Comparison of ENCODE assay signal across 19 cellular contexts in genomic region chr3:129559565-129560079, GRCh38. TPM values are rescaled to one million over a fixed set of nuclear protein-coding genes. Genes with fewer than 3 reads are reported as not detected.
DNase-seq lines count a peak whose midpoint lies in the region; ATAC-seq lines count a peak whose summit lies in the region.
"Had no signal": no experiment of that assay in that cellular context is flagged by ENCODE, and none has a peak within 500 bp of the region (broad histone marks: within the 10 kb centered on the region; RNA-seq: fewer than 3 reads in every experiment).

No MANE protein-coding gene starts in this region.

- H2BK15ac ChIP-seq in mesenchymal stem cell (ENCODE audit: low read depth, poor library complexity, severe bottlenecking) = peak overlapping the region; percentile 88

- no peak overlapping the region for H2BK5ac ChIP-seq in mesenchymal stem cell (ENCODE audit: low read depth, low read length, poor library complexity, severe bottlenecking)

- H3K18ac ChIP-seq in mesenchymal stem cell (ENCODE audit: low read depth in 1 of 2, low read length in 2 of 2) = peak overlapping the region; percentile 89 to 95

- H2BK120ac ChIP-seq in mesenchymal stem cell (ENCODE audit: low read depth, low read length) = peak overlapping the region; percentile 80

- peak overlapping the region; percentile 88 for H3K4me2 ChIP-seq in BLaER1
- no peak overlapping the region for H3K4me2 ChIP-seq in mesenchymal stem cell (ENCODE audit: low read length, poor library complexity, severe bottlenecking)

- H3K4me1 ChIP-seq in BLaER1 (peaks cover 84% of the 10 kb centered on the region), adipocyte (ENCODE audit: control insufficient read depth, insufficient read depth, low read length) (peaks cover 88% of the 10 kb centered on the region), mesenchymal stem cell (ENCODE audit: control insufficient read depth, insufficient read depth, low read depth, low read length) (peaks cover 66% of the 10 kb centered on the region), subcutaneous abdominal adipose tissue (ENCODE audit: control insufficient read depth in 5 of 5, insufficient read depth in 5 of 5, low read length in 5 of 5) (peaks cover 22 to 95% (median 83%) of the 10 kb centered on the region in 5 donors)

- no peak for ATAC-seq in activated CD4-positive, CD25-positive, alpha-beta regulatory T cell treated with anti-CD3 and anti-CD28 coated beads, Interleukin-2, amount 50 U/mL, for 24 hours
- no peak for ATAC-seq in activated T-cell treated with anti-CD3 and anti-CD28 coated beads, Interleukin-2, amount 50 U/mL, for 4 hours
- ATAC-seq: body of pancreas, T-helper 17 cell had no signal

- H3K9me3 ChIP-seq in BLaER1 (no peaks in the 10 kb centered on the region), adipocyte (ENCODE audit: control insufficient read depth, low read length) (no peaks in the 10 kb centered on the region), mesenchymal stem cell (ENCODE audit: control insufficient read depth, low read length) (no peaks in the 10 kb centered on the region), subcutaneous abdominal adipose tissue (ENCODE audit: control insufficient read depth in 5 of 5, low read length in 5 of 5) (no peaks in the 10 kb centered on the region)
- H3K9me3 ChIP-seq: body of pancreas had no signal

- peak overlapping the region; percentile 45 for H2AK5ac ChIP-seq in mesenchymal stem cell (ENCODE audit: low read length, severe bottlenecking)

- no peak overlapping the region for H3K23ac ChIP-seq in mesenchymal stem cell (ENCODE audit: low read length in 2 of 2)

- no peaks in the 10 kb centered on the region for H3K27me3 Mint-ChIP-seq in activated T-cell treated with anti-CD3 and anti-CD28 coated beads, Interleukin-2, amount 50 U/mL, for 4 hours (ENCODE audit: low read depth)
- H3K27me3 Mint-ChIP-seq: T-helper 17 cell had no signal

- peak overlapping the region; percentile 79 for H3K9ac ChIP-seq in BLaER1
- H3K9ac ChIP-seq in adipocyte (ENCODE audit: low read length) = peak overlapping the region; percentile 94
- H3K9ac ChIP-seq in mesenchymal stem cell (ENCODE audit: low read length) = peak overlapping the region; percentile 71
- no peak overlapping the region for H3K9ac ChIP-seq in subcutaneous abdominal adipose tissue (ENCODE audit: low read length in 5 of 5)

- H4K20me1 ChIP-seq in BLaER1 = no peaks in the 10 kb centered on the region

- peak overlapping the region; percentile 59 for H3K4me3 ChIP-seq in BLaER1
- H3K4me3 ChIP-seq in adipocyte (ENCODE audit: low read length) = peak overlapping the region; percentile 69
- H3K4me3 ChIP-seq in mesenchymal stem cell (ENCODE audit: insufficient read depth in 1 of 2, low read depth in 1 of 2, low read length in 2 of 2) = peak overlapping the region in 1 of 2 experiments; percentile 50
- no peak overlapping the region for H3K4me3 ChIP-seq in subcutaneous abdominal adipose tissue (ENCODE audit: low read depth in 1 of 5, low read length in 5 of 5)
- H3K4me3 ChIP-seq: body of pancreas had no signal

- no peaks in the 10 kb centered on the region for H3K9me3 Mint-ChIP-seq in activated T-cell treated with anti-CD3 and anti-CD28 coated beads, Interleukin-2, amount 50 U/mL, for 4 hours

- WGBS in mesenchymal stem cell = 91% methylated on average over 20 of the region's 20 CpGs

- H3K4ac ChIP-seq in mesenchymal stem cell (ENCODE audit: low read depth in 1 of 2, low read length in 2 of 2) = peak overlapping the region; percentile 76 to 93

- H3K27ac ChIP-seq in BLaER1 = peak overlapping the region; percentile 93
- H3K27ac ChIP-seq in mesenchymal stem cell (ENCODE audit: low read length, poor library complexity, severe bottlenecking) = peak overlapping the region; percentile 79
- H3K27ac ChIP-seq in subcutaneous abdominal adipose tissue (ENCODE audit: low read depth, low read length) = peak overlapping the region; percentile 65
- H3K27ac ChIP-seq: body of pancreas, C4-2B had no signal

- H4K8ac ChIP-seq in mesenchymal stem cell (ENCODE audit: low read length) = peak overlapping the region; percentile 93

- H3K14ac ChIP-seq in mesenchymal stem cell (ENCODE audit: low read length in 2 of 2) = peak overlapping the region in 1 of 2 experiments; percentile 30

- H3K4me3 Mint-ChIP-seq in activated T-cell treated with anti-CD3 and anti-CD28 coated beads, Interleukin-2, amount 50 U/mL, for 4 hours = no peak overlapping the region
- H3K4me3 Mint-ChIP-seq: T-helper 17 cell had no signal

- no peak overlapping the region for H2AFZ ChIP-seq in mesenchymal stem cell (ENCODE audit: low read depth, low read length)

- peak overlapping the region; percentile 94 for H4K91ac ChIP-seq in mesenchymal stem cell (ENCODE audit: low read length)

- DNase-seq in adipocyte (ENCODE audit: low read depth) (no peak), mesenchymal stem cell (no peak)
- no peak for DNase-seq in activated CD4-positive, alpha-beta T cell treated with anti-CD3 and anti-CD28 coated beads for 1 hour
- DNase-seq in activated T-cell treated with anti-CD3 and anti-CD28 coated beads, Interleukin-2, amount 50 U/mL, for 4 hours = no peak
- DNase-seq in activated naive CD4-positive, alpha-beta T cell treated with anti-CD3 and anti-CD28 coated beads, Interleukin-2, amount 50 U/mL, for 16 hours = no peak
- DNase-seq: activated naive CD4-positive, alpha-beta T cell treated with Interleukin-2 at 50 U/mL for 16 hours; body of pancreas; DMS79; effector memory CD4-positive, alpha-beta T cell; foreskin melanocyte; GOT3; NCI-H2029; NCI-H526; T-helper 17 cell had no signal

- H3K27me3 ChIP-seq in BLaER1 = no peaks in the 10 kb centered on the region
- H3K27me3 ChIP-seq in adipocyte (replicated peaks; ENCODE audit: control insufficient read depth, insufficient read depth, low read length) = no peaks in the 10 kb centered on the region
- H3K27me3 ChIP-seq in mesenchymal stem cell (ENCODE audit: control insufficient read depth in 1 of 2, insufficient read depth in 1 of 2, low read length in 2 of 2) = no peaks in the 10 kb centered on the region
- no peaks in the 10 kb centered on the region for H3K27me3 ChIP-seq in subcutaneous abdominal adipose tissue (ENCODE audit: control insufficient read depth in 5 of 5, insufficient read depth in 4 of 5, low read length in 5 of 5)
- H3K27me3 ChIP-seq: body of pancreas had no signal

- H2BK12ac ChIP-seq in mesenchymal stem cell (ENCODE audit: low read length in 2 of 2) = peak overlapping the region; percentile 87 to 93

- H3K4me1 Mint-ChIP-seq in activated T-cell treated with anti-CD3 and anti-CD28 coated beads, Interleukin-2, amount 50 U/mL, for 4 hours (ENCODE audit: low read depth) = peaks cover 6% of the 10 kb centered on the region

- no peaks in the 10 kb centered on the region for H3K36me3 Mint-ChIP-seq in activated T-cell treated with anti-CD3 and anti-CD28 coated beads, Interleukin-2, amount 50 U/mL, for 4 hours (ENCODE audit: insufficient read depth)

- H3K79me1 ChIP-seq in mesenchymal stem cell (replicated peaks; ENCODE audit: low read length, poor library complexity, severe bottlenecking) = peaks cover 4% of the 10 kb centered on the region

- H3K36me3 ChIP-seq in BLaER1 = peaks cover 74% of the 10 kb centered on the region
- peaks cover 58% of the 10 kb centered on the region for H3K36me3 ChIP-seq in adipocyte (ENCODE audit: control insufficient read depth, insufficient read depth, low read length, severe bottlenecking)
- peaks cover 64 to 80% of the 10 kb centered on the region in 2 experiments for H3K36me3 ChIP-seq in mesenchymal stem cell (ENCODE audit: control insufficient read depth in 1 of 2, insufficient read depth in 2 of 2, low read depth in 1 of 2, low read length in 2 of 2)
- H3K36me3 ChIP-seq in subcutaneous abdominal adipose tissue (ENCODE audit: control insufficient read depth in 5 of 5, insufficient read depth in 5 of 5, low read length in 5 of 5) = peaks cover 0 to 96% (median 78%) of the 10 kb centered on the region in 5 donors

RNA-seq across cellular contexts. Expression of gene H1-8, which starts 16.6 kb away (rescaled TPM):
- not detected for polyA plus RNA-seq in mesenchymal stem cell (2013, experiment 1 of 2)
- polyA plus RNA-seq in mesenchymal stem cell (2013, experiment 2 of 2) = not detected
- not detected for total RNA-seq in activated T-cell treated with anti-CD3 and anti-CD28 coated beads, Interleukin-2, amount 50 U/mL, for 4 hours
- total RNA-seq: body of pancreas, RPMI7951, T-helper 17 cell had no signal

RNA-seq across cellular contexts. Expression of gene RHO, which starts 31.2 kb away (rescaled TPM):
- not detected for polyA plus RNA-seq in mesenchymal stem cell (2013, experiment 1 of 2)
- not detected for polyA plus RNA-seq in mesenchymal stem cell (2013, experiment 2 of 2)
- not detected for total RNA-seq in activated T-cell treated with anti-CD3 and anti-CD28 coated beads, Interleukin-2, amount 50 U/mL, for 4 hours
- total RNA-seq: body of pancreas, RPMI7951, T-helper 17 cell had no signal

RNA-seq across cellular contexts. Expression of gene PLXND1, which starts 46.9 kb away (rescaled TPM):
- polyA plus RNA-seq in mesenchymal stem cell (2013, experiment 1 of 2) = 288 TPM
- polyA plus RNA-seq in mesenchymal stem cell (2013, experiment 2 of 2) = 288 TPM
- total RNA-seq in activated T-cell treated with anti-CD3 and anti-CD28 coated beads, Interleukin-2, amount 50 U/mL, for 4 hours = 1 to 10 TPM; 4.8 to 6.2 (median 6.1) TPM

Comparison
In these comparisons a context has a peak if more than half of its experiments do, and no peak if none do; other contexts are left out.
1. H3K4me3 ChIP-seq: peak in BLaER1 (single experiment) and adipocyte (single experiment); none in subcutaneous abdominal adipose tissue (0 of 5).
2. H3K9ac ChIP-seq: peak in BLaER1 (single experiment), adipocyte (single experiment) and mesenchymal stem cell (single experiment); none in subcutaneous abdominal adipose tissue (0 of 5).
3. Peak in every context shown above with its lines, with median percentiles within 50 percentile points of each other: H3K27ac ChIP-seq.